35 cellular contexts compared by ENCODE assay signal in genomic region chr3:690770-691169, GRCh38.
"Had no signal": no experiment of that assay in that cellular context is flagged by ENCODE, and none has a peak within 500 bp of the region (broad histone marks: within the 10 kb centered on the region; RNA-seq: fewer than 3 reads in every experiment).

No MANE protein-coding gene starts in this region.

- H3K4me1 Mint-ChIP-seq: activated B cell treated with CpG ODN at 0.5 μM for 24 hours; activated CD4-positive, alpha-beta T cell treated with anti-CD3 and anti-CD28 coated beads, Interleukin-2, amount 10 ng/mL, durations not matched to agents 24 days and 14 days; activated naive CD8-positive, alpha-beta T cell treated with anti-CD3 and anti-CD28 coated beads for 36 hours; activated T-helper 17 cell treated with anti-CD3 and anti-CD28 coated beads, Interleukin-2, amount 50 U/mL, for 72 hours had no signal

- H3K36me3 Mint-ChIP-seq: activated CD4-positive, alpha-beta memory T cell treated with anti-CD3 and anti-CD28 coated beads for 36 hours; activated naive CD4-positive, alpha-beta T cell treated with anti-CD3 and anti-CD28 coated beads, Interleukin-2, amount 50 U/mL, for 72 hours had no signal

- H3K4me1 ChIP-seq: adrenal gland, body of pancreas, breast epithelium had no signal

- H3K27ac ChIP-seq: adrenal gland, body of pancreas, brain microvascular endothelial cell, breast epithelium, VCaP had no signal

- ATAC-seq: activated CD8-positive, alpha-beta T cell treated with anti-CD3 and anti-CD28 coated beads for 36 hours; activated naive CD4-positive, alpha-beta T cell treated with anti-CD3 and anti-CD28 coated beads, Interleukin-2, amount 50 U/mL, for 72 hours; activated T-cell treated with anti-CD3 and anti-CD28 coated beads, Interleukin-2, amount 50 U/mL, for 4 hours; activated T-cell treated with anti-CD3 and anti-CD28 coated beads, Interleukin-2, amount 50 U/mL, for 72 hours; activated T-helper 17 cell treated with anti-CD3 and anti-CD28 coated beads, Interleukin-2, amount 50 U/mL, for 72 hours; body of pancreas had no signal

- H3K36me3 ChIP-seq: adrenal gland, brain microvascular endothelial cell, breast epithelium had no signal

- H3K27me3 ChIP-seq: adrenal gland, body of pancreas, brain microvascular endothelial cell, breast epithelium had no signal

- DNase-seq: activated B cell treated with CpG ODN at 0.5 μM for 24 hours; activated CD4-positive, alpha-beta memory T cell treated with anti-CD3 and anti-CD28 coated beads for 36 hours; activated CD4-positive, alpha-beta T cell treated with anti-CD3 and anti-CD28 coated beads for 4 hours; activated CD4-positive, alpha-beta T cell treated with anti-CD3 and anti-CD28 coated beads, Interleukin-2, amount 10 ng/mL, durations not matched to agents 24 days and 14 days; activated CD4-positive, alpha-beta T cell treated with anti-CD3 and anti-CD28 coated beads, Interleukin-2, amount 50 U/mL, for 1 hour; activated CD4-positive, alpha-beta T cell treated with anti-CD3 and anti-CD28 coated beads, Interleukin-2, amount 50 U/mL, for 4 hours; activated CD4-positive, CD25-positive, alpha-beta regulatory T cell treated with anti-CD3 and anti-CD28 coated beads, Interleukin-2, amount 50 U/mL, for 72 hours; activated CD8-positive, alpha-beta memory T cell treated with anti-CD3 and anti-CD28 coated beads, Interleukin-2, amount 50 U/mL, for 4 hours; activated CD8-positive, alpha-beta T cell treated with anti-CD3 and anti-CD28 coated beads for 36 hours; activated effector memory CD4-positive, alpha-beta T cell treated with anti-CD3 and anti-CD28 coated beads, Interleukin-2, amount 50 U/mL, for 16 hours; activated gamma-delta T cell treated with Interleukin-2 at 50 U/mL for 16 hours; activated naive CD4-positive, alpha-beta T cell; activated naive CD4-positive, alpha-beta T cell treated with anti-CD3 and anti-CD28 coated beads for 36 hours; activated naive CD4-positive, alpha-beta T cell treated with anti-CD3 and anti-CD28 coated beads, Interleukin-2, amount 50 U/mL, for 16 hours; activated naive CD8-positive, alpha-beta T cell treated with anti-CD3 and anti-CD28 coated beads for 36 hours; activated T-cell treated with anti-CD3 and anti-CD28 coated beads for 4 hours; activated T-cell treated with anti-CD3 and anti-CD28 coated beads, Interleukin-2, amount 50 U/mL, for 1 hour; activated T-cell treated with anti-CD3 and anti-CD28 coated beads, Interleukin-2, amount 50 U/mL, for 4 hours; activated T-cell treated with anti-CD3 and anti-CD28 coated beads, Interleukin-2, amount 50 U/mL, for 72 hours; adrenal gland; amniotic stem cell; aorta; body of pancreas; brain microvascular endothelial cell; central memory CD4-positive, alpha-beta T cell; T-helper 1 cell; T-helper 2 cell; T-helper 9 cell had no signal

- H3K9me3 ChIP-seq: adrenal gland had no signal

- H3K9me3 Mint-ChIP-seq: activated CD4-positive, alpha-beta T cell treated with anti-CD3 and anti-CD28 coated beads, Interleukin-2, amount 10 ng/mL, durations not matched to agents 24 days and 14 days had no signal

- H3K27me3 Mint-ChIP-seq: activated B cell treated with CpG ODN at 0.5 μM for 24 hours; activated CD4-positive, alpha-beta memory T cell treated with anti-CD3 and anti-CD28 coated beads for 36 hours; activated CD4-positive, alpha-beta T cell treated with anti-CD3 and anti-CD28 coated beads, Interleukin-2, amount 10 ng/mL, durations not matched to agents 24 days and 14 days; activated CD8-positive, alpha-beta T cell treated with anti-CD3 and anti-CD28 coated beads for 36 hours; activated naive CD8-positive, alpha-beta T cell treated with anti-CD3 and anti-CD28 coated beads for 36 hours; activated T-helper 17 cell treated with anti-CD3 and anti-CD28 coated beads, Interleukin-2, amount 50 U/mL, for 72 hours had no signal

- H3K27ac Mint-ChIP-seq: activated B cell treated with CpG ODN at 0.5 μM for 24 hours; activated CD4-positive, alpha-beta memory T cell treated with anti-CD3 and anti-CD28 coated beads for 36 hours; activated CD4-positive, alpha-beta T cell treated with anti-CD3 and anti-CD28 coated beads, Interleukin-2, amount 10 ng/mL, durations not matched to agents 24 days and 14 days; activated CD8-positive, alpha-beta T cell treated with anti-CD3 and anti-CD28 coated beads for 36 hours; activated naive CD4-positive, alpha-beta T cell treated with anti-CD3 and anti-CD28 coated beads for 36 hours; activated naive CD4-positive, alpha-beta T cell treated with anti-CD3 and anti-CD28 coated beads, Interleukin-2, amount 50 U/mL, for 72 hours; activated naive CD8-positive, alpha-beta T cell treated with anti-CD3 and anti-CD28 coated beads for 36 hours; activated T-cell treated with anti-CD3 and anti-CD28 coated beads, Interleukin-2, amount 50 U/mL, for 72 hours; activated T-helper 1 cell treated with anti-CD3 and anti-CD28 coated beads, Interleukin-12 subunit alpha, Interleukin-12 subunit beta, Interleukin-2, Interleukin-4 antibody, amounts not matched to agents 30 ng/mL and 10 ng/mL and 1 ng/mL, durations not matched to agents 14 hours and 24 hours and 36 hours; activated T-helper 17 cell treated with anti-CD3 and anti-CD28 coated beads, Interleukin-2, amount 50 U/mL, for 72 hours; T-helper 1 cell treated with Interleukin-12 subunit alpha and Interleukin-12 subunit beta and Interleukin-4 antibody, amounts not matched to agents 30 μg/mL and 1 μg/mL, for 36 hours; T-helper 2 cell treated with Interferon-gamma antibody and Interleukin-4, amounts not matched to agents 5 μg/mL and 100 μg/mL, for 36 hours had no signal

- H3K4me3 Mint-ChIP-seq: activated B cell treated with CpG ODN at 0.5 μM for 24 hours; activated CD4-positive, alpha-beta memory T cell treated with anti-CD3 and anti-CD28 coated beads for 36 hours; activated CD4-positive, alpha-beta T cell treated with anti-CD3 and anti-CD28 coated beads, Interleukin-2, amount 10 ng/mL, durations not matched to agents 24 days and 14 days; activated CD8-positive, alpha-beta T cell treated with anti-CD3 and anti-CD28 coated beads for 36 hours; activated naive CD4-positive, alpha-beta T cell treated with anti-CD3 and anti-CD28 coated beads for 36 hours; activated naive CD8-positive, alpha-beta T cell treated with anti-CD3 and anti-CD28 coated beads for 36 hours; activated T-cell treated with anti-CD3 and anti-CD28 coated beads, Interleukin-2, amount 50 U/mL, for 4 hours; activated T-cell treated with anti-CD3 and anti-CD28 coated beads, Interleukin-2, amount 50 U/mL, for 72 hours; activated T-helper 1 cell treated with anti-CD3 and anti-CD28 coated beads, Interleukin-12 subunit alpha, Interleukin-12 subunit beta, Interleukin-2, Interleukin-4 antibody, amounts not matched to agents 30 ng/mL and 10 ng/mL and 1 ng/mL, durations not matched to agents 14 hours and 24 hours and 36 hours; activated T-helper 17 cell treated with anti-CD3 and anti-CD28 coated beads, Interleukin-2, amount 50 U/mL, for 72 hours; T-helper 1 cell treated with Interleukin-12 subunit alpha and Interleukin-12 subunit beta and Interleukin-4 antibody, amounts not matched to agents 30 μg/mL and 1 μg/mL, for 36 hours; T-helper 2 cell treated with Interferon-gamma antibody and Interleukin-4, amounts not matched to agents 5 μg/mL and 100 μg/mL, for 36 hours had no signal

- H3K4me3 ChIP-seq: adrenal gland, body of pancreas, breast epithelium had no signal
